In genomic region chr1:47584249-47584648, GRCh38 we compare ENCODE assay signal across 23 cellular contexts.
DNase-seq lines count a peak whose midpoint lies in the region; ATAC-seq, FAIRE-seq and TF ChIP-seq lines count a peak whose summit lies in the region.
"Had no signal": no experiment of that assay in that cellular context is flagged by ENCODE, and none has a peak within 500 bp of the region (broad histone marks: within the 10 kb centered on the region; RNA-seq: fewer than 3 reads in every experiment).

No MANE protein-coding gene starts in this region.

- H3K79me2 ChIP-seq in H1 (ENCODE audit: control insufficient read depth in 1 of 2, insufficient read depth in 2 of 2, low read length in 2 of 2), result no peaks in the 10 kb centered on the region

- H3K27ac ChIP-seq in H1 (ENCODE audit: low read depth, low read length) (no peak overlapping the region), vagina (no peak overlapping the region), RWPE1 (no peak overlapping the region), transverse colon (no peak overlapping the region)
- H3K27ac ChIP-seq: C4-2B, GM23248, SJCRH30 had no signal

- POLR2A ChIA-PET in H1 (lab: Charles Lee; ENCODE audit: partially characterized antibody), result no interaction called here
- POLR2A ChIA-PET in RWPE1 (lab: Yijun Ruan, JAX; ENCODE audit: low non-redundant PET), result interaction anchor here (0.6 kb wide), 1 partner anchor 972 kb away, joined by 7 read pairs; no protein-coding TSS in a partner anchor

- TF ChIP-seq CTCF in H1 (IDR thresholded peaks at IDR 0.05; ENCODE audit: control extremely low read depth in 1 of 3, insufficient read depth in 1 of 3, low read depth in 1 of 3, low read length in 3 of 3) (no peak), vagina (IDR thresholded peaks at IDR 0.05) (no peak), RWPE1 (conservative IDR thresholded peaks at IDR 0.05; ENCODE audit: low read depth) (no peak), transverse colon (IDR thresholded peaks at IDR 0.05) (no peak)

- H4K8ac ChIP-seq in H1 (ENCODE audit: extremely low read depth, insufficient read depth, low read length), result no peak overlapping the region

- H3K27me3 ChIP-seq in MG63, result peaks cover 4% of the 10 kb centered on the region; the same call in 1 of the 2 replicates
- H3K27me3 ChIP-seq in H1 (replicated peaks in 1 of 4; ENCODE audit: control insufficient read depth in 3 of 4, extremely low read depth in 1 of 4, insufficient read depth in 3 of 4, low read length in 3 of 4), result peaks cover 0 to under 1% (median 0%) of the 10 kb centered on the region in 4 experiments; a peak in 3 of 7 replicates
- H3K27me3 ChIP-seq in vagina, result no peaks in the 10 kb centered on the region
- H3K27me3 ChIP-seq in transverse colon, result peaks cover 7% of the 10 kb centered on the region

- H3K4me2 ChIP-seq in H1 (ENCODE audit: insufficient read depth in 1 of 2, low read depth in 2 of 2, low read length in 2 of 2), result no peak overlapping the region

- no peaks in the 10 kb centered on the region for H3K79me1 ChIP-seq in H1 (ENCODE audit: low read depth, low read length)

- no peak overlapping the region for H3K9ac ChIP-seq in H1 (replicated peaks in 1 of 4; ENCODE audit: extremely low read depth in 1 of 4, low read depth in 3 of 4, low read length in 3 of 4)
- H3K9ac ChIP-seq: GM23248 had no signal

- no peak overlapping the region for H3K56ac ChIP-seq in H1 (replicated peaks; ENCODE audit: insufficient read length, low read depth, low read length)

- H2BK5ac ChIP-seq in H1 (ENCODE audit: low read depth, low read length), result no peak overlapping the region

- no peak overlapping the region for H2BK120ac ChIP-seq in H1 (replicated peaks; ENCODE audit: low read depth, low read length)

- in situ Hi-C loops in transverse colon (cut with MboI; ENCODE audit: low pct_ligation_motif_present in 1 of 4, low pct_unique_long_range_greater_than_20kb in 1 of 4, low sequenced_read_pairs in 3 of 4), result no loop called here

- TF ChIP-seq EP300 in H1 (IDR thresholded peaks at IDR 0.05; ENCODE audit: borderline replicate concordance in 1 of 2, low read depth in 2 of 2, low read length in 2 of 2) (no peak), transverse colon (IDR thresholded peaks at IDR 0.05; ENCODE audit: low read depth) (no peak)

- H3K14ac ChIP-seq in H1 (ENCODE audit: insufficient read length), result no peak overlapping the region

- peak overlapping the region; percentile 16; the same call in 1 of the 2 replicates for H2AK5ac ChIP-seq in H1 (ENCODE audit: low read depth, low read length)

- H3K4ac ChIP-seq in H1 (replicated peaks; ENCODE audit: insufficient read length, low read depth, low read length), result no peak overlapping the region

- no peak for FAIRE-seq in H1 (lab: Jason Lieb, UNC)
- FAIRE-seq: colon, islet of Langerhans had no signal

- CTCF ChIA-PET in H1 (lab: Charles Lee; ENCODE audit: partially characterized antibody) (interaction anchor here (1.2 to 1.6 kb wide), 4 partner anchors 9 to 135 kb away, joined by 3 to 7 read pairs (median 3); no protein-coding TSS in a partner anchor), RWPE1 (lab: Yijun Ruan, JAX) (no interaction called here)

- H3K36me3 ChIP-seq in MG63 (no peaks in the 10 kb centered on the region), H1 (ENCODE audit: control insufficient read depth in 2 of 4, insufficient read depth in 4 of 4, low read length in 3 of 4) (no peaks in the 10 kb centered on the region), vagina (no peaks in the 10 kb centered on the region), transverse colon (no peaks in the 10 kb centered on the region)
- H3K36me3 ChIP-seq: SJCRH30 had no signal

- H3K4me3 ChIP-seq in MG63 (no peak overlapping the region), H1 (ENCODE audit: extremely low read depth in 1 of 4, insufficient read depth in 2 of 4, low read depth in 3 of 4, low read length in 4 of 4) (no peak overlapping the region), vagina (no peak overlapping the region), transverse colon (no peak overlapping the region)
- H3K4me3 ChIP-seq: GM23248, SJCRH30 had no signal

- no peak overlapping the region for H2BK20ac ChIP-seq in H1 (ENCODE audit: low read length)

- no peak overlapping the region for H2BK12ac ChIP-seq in H1 (ENCODE audit: low read depth, low read length)

- WGBS in H1 (ENCODE audit: extremely low coverage in 1 of 2, insufficient coverage in 1 of 2, insufficient read length in 1 of 2, insufficient replicate concordance in 2 of 2, low coverage in 1 of 2, low lambda C conversion rate in 2 of 2, missing lambda C conversion rate in 1 of 2), 2 experiments, result 95% methylated on average over 1 of the region's 1 CpG; no CpG with 5 or more reads in 1 of the 2 experiments
- WGBS in transverse colon (ENCODE audit: low coverage in 1 of 2), 2 donors, result 25% methylated on average over 1 of the region's 1 CpG; no CpG with 5 or more reads in 1 of the 2 donors

- DNase-seq in MG63 (peak; percentile 21), H1 (ENCODE audit: low read depth in 1 of 2, low spot score in 2 of 2) (peak in 1 of 2 experiments; percentile 28), midbrain (lab: John Stamatoyannopoulos, UW) (peak; percentile 9), vagina (ENCODE audit: extremely low spot score in 2 of 2) (peak; percentile 64 to 91), RWPE1 (ENCODE audit: low spot score) (no peak), transverse colon (no peak)
- DNase-seq: activated CD4-positive, alpha-beta T cell treated with anti-CD3 and anti-CD28 coated beads for 36 hours; activated effector memory CD4-positive, alpha-beta T cell treated with Interleukin-2 at 50 U/mL for 16 hours; activated T-cell treated with anti-CD3 and anti-CD28 coated beads, Interleukin-2, amount 50 U/mL, for 1 hour; Caco-2; GM23248; HFFc6; NCI-H1048; NCI-H1694; NCI-H748 treated with DMSO at 0.1 percent for 48 hours; occipital lobe; SJCRH30; stimulated activated naive CD4-positive, alpha-beta T cell; T-helper 9 cell had no signal

- peaks cover 2% of the 10 kb centered on the region; the same call in 1 of the 2 replicates for H3K23me2 ChIP-seq in H1 (ENCODE audit: low read depth, low read length)

- H3K9me3 ChIP-seq in MG63, result no peaks in the 10 kb centered on the region
- H3K9me3 ChIP-seq in H1 (ENCODE audit: insufficient read depth in 2 of 2, low read depth in 1 of 2, low read length in 1 of 2), result no peaks in the 10 kb centered on the region
- H3K9me3 ChIP-seq in vagina, result no peaks in the 10 kb centered on the region
- no peaks in the 10 kb centered on the region for H3K9me3 ChIP-seq in transverse colon
- H3K9me3 ChIP-seq: Caco-2, SJCRH30 had no signal

- H4K91ac ChIP-seq in H1 (replicated peaks; ENCODE audit: insufficient read length, low read length), result no peak overlapping the region

- H3K23ac ChIP-seq in H1 (ENCODE audit: insufficient read length), result no peak overlapping the region

- ATAC-seq in HG02642 (IDR thresholded peaks at IDR 0.05; ENCODE audit: poor library complexity, unreplicated experiment), result no peak
- ATAC-seq: activated CD4-positive, alpha-beta T cell treated with anti-CD3 and anti-CD28 coated beads for 36 hours had no signal

- no peak overlapping the region for H4K5ac ChIP-seq in H1 (ENCODE audit: insufficient read length, low read depth, low read length)

- H2BK15ac ChIP-seq in H1 (ENCODE audit: low read length), result no peak overlapping the region

- no peak overlapping the region for H2AFZ ChIP-seq in H1 (ENCODE audit: low read length)
- H2AFZ ChIP-seq: GM23248 had no signal

- H3K4me1 ChIP-seq in H1 (replicated peaks in 1 of 4; ENCODE audit: control insufficient read depth in 3 of 4, insufficient read depth in 4 of 4, low read length in 3 of 4), result peaks cover 0 to 6% (median 4%) of the 10 kb centered on the region in 4 experiments; a peak in 4 of 7 replicates
- H3K4me1 ChIP-seq in vagina, result peaks cover 2% of the 10 kb centered on the region
- no peaks in the 10 kb centered on the region for H3K4me1 ChIP-seq in transverse colon
- H3K4me1 ChIP-seq: Caco-2 had no signal

- H4K20me1 ChIP-seq in H1 (replicated peaks in 1 of 2; ENCODE audit: control insufficient read depth in 1 of 2, insufficient read depth in 2 of 2, low read length in 2 of 2), result no peaks in the 10 kb centered on the region

- H3K18ac ChIP-seq in H1 (ENCODE audit: extremely low read depth, low read length), result no peak overlapping the region

- no peak for TF ChIP-seq RAD21 in H1 (IDR thresholded peaks at IDR 0.05 in 1 of 2, conservative IDR thresholded peaks at IDR 0.05 in 1 of 2; ENCODE audit: low read depth in 2 of 2, low read length in 2 of 2)

- intact Hi-C loops in vagina (cut with DNase I) (loop anchor here (10.0 kb wide), 1 partner anchor 121 kb away; no protein-coding TSS in a partner anchor), transverse colon (cut with DNase I; ENCODE audit: low total_unique reads) (no loop called here)

- TF ChIP-seq POLR2A in H1 (IDR thresholded peaks at IDR 0.05; ENCODE audit: control extremely low read depth in 1 of 2, low read depth in 2 of 2, low read length in 2 of 2), result no peak
- no peak for TF ChIP-seq POLR2A in vagina (IDR thresholded peaks at IDR 0.05)
- no peak for TF ChIP-seq POLR2A in transverse colon (IDR thresholded peaks at IDR 0.05)

TF ChIP-seq in H1, 55 proteins besides CTCF, POLR2A, EP300 and RAD21:
- no peak for TF ChIP-seq MAFK (IDR thresholded peaks at IDR 0.05; ENCODE audit: low read depth, low read length)
- no peak for TF ChIP-seq JUND (IDR thresholded peaks at IDR 0.05; ENCODE audit: low read length)
- TF ChIP-seq SP4 (IDR thresholded peaks at IDR 0.05; ENCODE audit: low read length), result no peak
- TF ChIP-seq SRF (IDR thresholded peaks at IDR 0.05; ENCODE audit: low read depth, low read length), result no peak
- TF ChIP-seq TEAD4 (IDR thresholded peaks at IDR 0.05; ENCODE audit: low read depth, low read length), result no peak
- no peak for TF ChIP-seq KDM5A (IDR thresholded peaks at IDR 0.05; ENCODE audit: low read length)
- no peak for TF ChIP-seq PHF8 (conservative IDR thresholded peaks at IDR 0.05; ENCODE audit: low read depth, low read length)
- TF ChIP-seq EZH2 (IDR thresholded peaks at IDR 0.05; ENCODE audit: low read depth, low read length, severe bottlenecking), result no peak
- no peak for TF ChIP-seq BCL11A (IDR thresholded peaks at IDR 0.05; ENCODE audit: low read depth in 2 of 2, low read length in 2 of 2)
- no peak for TF ChIP-seq TCF12 (IDR thresholded peaks at IDR 0.05; ENCODE audit: low read depth, low read length)

Comparison
In these comparisons a context has a peak if more than half of its experiments do, and no peak if none do; other contexts are left out.
1. DNase-seq: peak in MG63 (single experiment), midbrain (single experiment) and vagina (2 of 2); none in RWPE1 (single experiment) and transverse colon (single experiment).